In genomic region chr11:63609536-63609935, GRCh38 we compare ENCODE assay signal across 12 cellular contexts. TPM values are rescaled to one million over a fixed set of nuclear protein-coding genes. Genes with fewer than 3 reads are reported as not detected.
A peak's percentile ranks its signal among the peaks of the same experiment; 100 is the strongest.
DNase-seq lines count a peak whose midpoint lies in the region; ATAC-seq, FAIRE-seq and TF ChIP-seq lines count a peak whose summit lies in the region.
"Had no signal": no experiment of that assay in that cellular context is flagged by ENCODE, and none has a peak within 500 bp of the region (broad histone marks: within the 10 kb centered on the region; RNA-seq: fewer than 3 reads in every experiment).

No MANE protein-coding gene starts in this region.

- 81 to 92% methylated on average over 4 of the region's 4 CpGs for WGBS in thyroid gland, 2 donors

- FAIRE-seq in H54 (lab: Jason Lieb, UNC), result peak; percentile 48
- FAIRE-seq: D721Med had no signal

- TF ChIP-seq CTCF in thyroid gland (IDR thresholded peaks at IDR 0.05) (no peak), progenitor cell of endocrine pancreas (IDR thresholded peaks at IDR 0.05; ENCODE audit: unreplicated experiment) (no peak)

- no peak overlapping the region for H3K27ac Mint-ChIP-seq in progenitor cell of endocrine pancreas
- H3K27ac Mint-ChIP-seq: activated B cell treated with CpG ODN at 0.5 μM for 24 hours, mesothelial cell of epicardium had no signal

- H3K27me3 ChIP-seq in adipocyte (replicated peaks; ENCODE audit: control insufficient read depth, insufficient read depth, low read length) (no peaks in the 10 kb centered on the region), thyroid gland (no peaks in the 10 kb centered on the region)

- peak overlapping the region; percentile 92 for H3K9ac ChIP-seq in adipocyte (ENCODE audit: low read length)

- H3K4me1 Mint-ChIP-seq in progenitor cell of endocrine pancreas (ENCODE audit: low read depth), result peaks cover 19% of the 10 kb centered on the region

- peak; percentile 5 for ATAC-seq in sciatic nerve

- DNase-seq in H54 (ENCODE audit: insufficient read length, low spot score) (no peak), adipocyte (ENCODE audit: low read depth) (peak; percentile 28), hippocampal formation (lab: John Stamatoyannopoulos, UW) (peak; percentile 46 to 64), sciatic nerve (ENCODE audit: low spot score) (peak; percentile 57), NCI-H345 treated with DMSO at 0.1 percent for 48 hours (lab: John Stamatoyannopoulos, UW; ENCODE audit: unreplicated experiment) (no peak), thyroid gland (no peak), progenitor cell of endocrine pancreas (ENCODE audit: low spot score, unreplicated experiment) (no peak), H4 (ENCODE audit: low spot score) (no peak)
- DNase-seq: activated B cell treated with CpG ODN at 0.5 μM for 24 hours, amniotic stem cell had no signal

- H3K4me3 Mint-ChIP-seq in progenitor cell of endocrine pancreas (ENCODE audit: low read depth), result no peak overlapping the region
- H3K4me3 Mint-ChIP-seq: activated B cell treated with CpG ODN at 0.5 μM for 24 hours, mesothelial cell of epicardium had no signal

- H3K36me3 ChIP-seq in adipocyte (ENCODE audit: control insufficient read depth, insufficient read depth, low read length, severe bottlenecking) (peaks cover 8% of the 10 kb centered on the region), thyroid gland (no peaks in the 10 kb centered on the region)

- intact Hi-C loops in sciatic nerve (cut with DNase I) (no loop called here), thyroid gland (cut with DNase I) (no loop called here)

- H3K9me3 ChIP-seq in adipocyte (ENCODE audit: control insufficient read depth, low read length), result no peaks in the 10 kb centered on the region
- H3K9me3 ChIP-seq in thyroid gland, result no peaks in the 10 kb centered on the region

- H3K4me3 ChIP-seq in adipocyte (ENCODE audit: low read length) (peak overlapping the region; percentile 87), thyroid gland (replicated peaks in 1 of 3) (no peak overlapping the region)

- H3K27me3 Mint-ChIP-seq in progenitor cell of endocrine pancreas, result no peaks in the 10 kb centered on the region

- TF ChIP-seq POLR2A in H54 (IDR thresholded peaks at IDR 0.05; ENCODE audit: low read depth, low read length), result no peak
- no peak for TF ChIP-seq POLR2A in thyroid gland (IDR thresholded peaks at IDR 0.05)

- H3K27ac ChIP-seq in thyroid gland, result peak overlapping the region in 1 of 3 donors; percentile 13

- H3K4me1 ChIP-seq in adipocyte (ENCODE audit: control insufficient read depth, insufficient read depth, low read length) (peaks cover 40% of the 10 kb centered on the region), thyroid gland (peaks cover 5 to 43% of the 10 kb centered on the region in 2 donors)

- H3K9me3 Mint-ChIP-seq in progenitor cell of endocrine pancreas (ENCODE audit: low read depth), result no peaks in the 10 kb centered on the region
- H3K9me3 Mint-ChIP-seq: activated B cell treated with CpG ODN at 0.5 μM for 24 hours, mesothelial cell of epicardium had no signal

- H3K36me3 Mint-ChIP-seq in progenitor cell of endocrine pancreas (ENCODE audit: insufficient read depth), result peaks cover 4% of the 10 kb centered on the region
- H3K36me3 Mint-ChIP-seq: mesothelial cell of epicardium had no signal

RNA-seq across cellular contexts. Expression of gene PLAAT3, which starts 4.7 kb away (rescaled TPM):
- total RNA-seq in sciatic nerve (158 TPM), thyroid gland (10 to 100 TPM; 42.8 to 96.0 (median 74.6) TPM), progenitor cell of endocrine pancreas (41.9 and 46.3 TPM in 2 replicates)
- total RNA-seq in H4 (2014; rRNA removed; shearing (Covaris generic)), result 4.7 and 9.0 TPM in 2 replicates

RNA-seq across cellular contexts. Expression of gene PLAAT2, which starts 46.4 kb away (rescaled TPM):
- total RNA-seq in sciatic nerve (not detected), thyroid gland (1 to 10 TPM in 1 of 4 donors, not detected in 3; 1.4 TPM), progenitor cell of endocrine pancreas (not detected in 2 replicates)
- not detected in 2 replicates for total RNA-seq in H4 (2014; rRNA removed; shearing (Covaris generic))
- total RNA-seq: activated B cell treated with CpG ODN at 0.5 μM for 24 hours, mesothelial cell of epicardium had no signal

Comparison
In these comparisons a context has a peak if more than half of its experiments do, and no peak if none do; other contexts are left out.
1. DNase-seq: peak in adipocyte (single experiment), hippocampal formation (2 of 2) and sciatic nerve (single experiment); none in H54 (single experiment), NCI-H345 treated with DMSO at 0.1 percent for 48 hours (single experiment), thyroid gland (0 of 2), progenitor cell of endocrine pancreas (single experiment) and H4 (single experiment).